Comparison of ENCODE assay signal across 1 cellular context in genomic region chr1:211830055-211830329, GRCh38.
TF ChIP-seq lines count a peak whose summit lies in the region.

No MANE protein-coding gene starts in this region.

TF ChIP-seq in IMR-90, 13 proteins besides CTCF, POLR2A, EP300 and RAD21 (continued from another document):
- TF ChIP-seq USF2 (IDR thresholded peaks at IDR 0.05; ENCODE audit: low read depth, low read length) (no peak), MXI1 (IDR thresholded peaks at IDR 0.05; ENCODE audit: borderline replicate concordance, low read depth, low read length) (no peak)
